In genomic region chr1:10379101-10379620, GRCh38 we compare ENCODE assay signal across 1 cellular context.
TF ChIP-seq lines count a peak whose summit lies in the region.

No MANE protein-coding gene starts in this region.

TF ChIP-seq in WTC11, 78 proteins besides CTCF, POLR2A, EP300 and RAD21 (continued from another document):
- TF ChIP-seq AFF4 (CRISPR knock-in tag; IDR thresholded peaks at IDR 0.05; ENCODE audit: borderline replicate concordance) (no peak), JUN (CRISPR knock-in tag; IDR thresholded peaks at IDR 0.05) (no peak), ZBTB43 (CRISPR knock-in tag; IDR thresholded peaks at IDR 0.05) (no peak), ZNF219 (CRISPR knock-in tag; IDR thresholded peaks at IDR 0.05; ENCODE audit: borderline replicate concordance) (no peak), ZNF671 (CRISPR knock-in tag; IDR thresholded peaks at IDR 0.05) (no peak), GTF2I (CRISPR knock-in tag; conservative IDR thresholded peaks at IDR 0.05) (no peak)
- TF ChIP-seq, protein P1, sequence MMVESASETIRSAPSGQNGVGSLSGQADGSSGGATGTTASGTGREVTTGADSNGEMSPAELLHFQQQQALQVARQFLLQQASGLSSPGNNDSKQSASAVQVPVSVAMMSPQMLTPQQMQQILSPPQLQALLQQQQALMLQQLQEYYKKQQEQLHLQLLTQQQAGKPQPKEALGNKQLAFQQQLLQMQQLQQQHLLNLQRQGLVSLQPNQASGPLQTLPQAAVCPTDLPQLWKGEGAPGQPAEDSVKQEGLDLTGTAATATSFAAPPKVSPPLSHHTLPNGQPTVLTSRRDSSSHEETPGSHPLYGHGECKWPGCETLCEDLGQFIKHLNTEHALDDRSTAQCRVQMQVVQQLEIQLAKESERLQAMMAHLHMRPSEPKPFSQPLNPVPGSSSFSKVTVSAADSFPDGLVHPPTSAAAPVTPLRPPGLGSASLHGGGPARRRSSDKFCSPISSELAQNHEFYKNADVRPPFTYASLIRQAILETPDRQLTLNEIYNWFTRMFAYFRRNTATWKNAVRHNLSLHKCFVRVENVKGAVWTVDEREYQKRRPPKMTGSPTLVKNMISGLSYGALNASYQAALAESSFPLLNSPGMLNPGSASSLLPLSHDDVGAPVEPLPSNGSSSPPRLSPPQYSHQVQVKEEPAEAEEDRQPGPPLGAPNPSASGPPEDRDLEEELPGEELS (CRISPR knock-in tag; IDR thresholded peaks at IDR 0.05): no peak
- TF ChIP-seq, protein P2, sequence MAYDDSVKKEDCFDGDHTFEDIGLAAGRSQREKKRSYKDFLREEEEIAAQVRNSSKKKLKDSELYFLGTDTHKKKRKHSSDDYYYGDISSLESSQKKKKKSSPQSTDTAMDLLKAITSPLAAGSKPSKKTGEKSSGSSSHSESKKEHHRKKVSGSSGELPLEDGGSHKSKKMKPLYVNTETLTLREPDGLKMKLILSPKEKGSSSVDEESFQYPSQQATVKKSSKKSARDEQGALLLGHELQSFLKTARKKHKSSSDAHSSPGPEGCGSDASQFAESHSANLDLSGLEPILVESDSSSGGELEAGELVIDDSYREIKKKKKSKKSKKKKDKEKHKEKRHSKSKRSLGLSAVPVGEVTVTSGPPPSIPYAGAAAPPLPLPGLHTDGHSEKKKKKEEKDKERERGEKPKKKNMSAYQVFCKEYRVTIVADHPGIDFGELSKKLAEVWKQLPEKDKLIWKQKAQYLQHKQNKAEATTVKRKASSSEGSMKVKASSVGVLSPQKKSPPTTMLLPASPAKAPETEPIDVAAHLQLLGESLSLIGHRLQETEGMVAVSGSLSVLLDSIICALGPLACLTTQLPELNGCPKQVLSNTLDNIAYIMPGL (CRISPR knock-in tag; IDR thresholded peaks at IDR 0.05): no peak
